8 cellular contexts compared by ENCODE assay signal in the genomic region with DNA sequence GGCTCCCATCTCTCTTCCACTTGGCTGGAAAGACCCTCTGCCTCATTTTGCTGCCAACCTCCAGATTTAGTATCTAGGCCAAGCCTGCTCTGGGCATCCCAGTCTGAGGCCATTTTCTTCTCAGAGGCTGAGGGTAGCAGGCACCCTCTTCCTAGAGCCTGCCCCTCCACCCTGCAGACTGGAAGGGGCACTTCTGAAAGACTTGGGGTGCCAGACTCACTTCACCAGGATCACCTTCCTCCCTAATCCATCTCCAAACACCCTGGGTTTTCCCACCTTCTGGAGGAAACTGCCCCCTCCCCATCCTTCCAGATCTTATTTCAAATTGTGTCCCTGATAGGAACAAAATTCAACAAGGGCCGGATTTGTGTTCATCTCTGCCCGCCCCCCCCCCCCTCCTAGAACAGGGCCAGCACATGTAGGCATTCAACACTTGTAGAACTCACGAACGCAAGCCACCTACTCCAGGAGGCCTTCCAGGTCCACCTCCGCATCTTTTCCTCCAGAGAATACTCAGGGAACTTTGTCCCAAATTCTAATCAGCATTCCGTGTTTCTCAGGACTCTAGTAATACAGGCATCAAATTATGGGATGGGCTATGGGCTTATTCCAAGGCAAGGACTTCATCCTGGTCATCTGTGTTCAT. TPM values are rescaled to one million over a fixed set of nuclear protein-coding genes. Genes with fewer than 3 reads are reported as not detected.
DNase-seq lines count a peak whose midpoint lies in the region; ATAC-seq, FAIRE-seq and TF ChIP-seq lines count a peak whose summit lies in the region.

No MANE protein-coding gene starts in this region.

- ATAC-seq in HG03432 (IDR thresholded peaks at IDR 0.05; ENCODE audit: unreplicated experiment) = no peak

- no peaks in the 10 kb centered on the region for H3K9me3 ChIP-seq in kidney (ENCODE audit: control insufficient read depth in 1 of 2, low read length in 2 of 2)
- no peaks in the 10 kb centered on the region for H3K9me3 ChIP-seq in subcutaneous abdominal adipose tissue (ENCODE audit: control insufficient read depth in 5 of 5, low read length in 5 of 5)

- peak overlapping the region; percentile 85 to 94 for H3K4me3 ChIP-seq in kidney (ENCODE audit: low read length in 2 of 2)
- H3K4me3 ChIP-seq in subcutaneous abdominal adipose tissue (ENCODE audit: low read depth in 1 of 5, low read length in 5 of 5) = peak overlapping the region; percentile 84 to 96 (median 90)

- DNase-seq in activated T-cell treated with anti-CD3 and anti-CD28 coated beads for 4 hours (peak; percentile 29), kidney (no peak), occipital lobe (lab: John Stamatoyannopoulos, UW) (no peak), GF-D8 (lab: John Stamatoyannopoulos, UW) (no peak)
- no peak for DNase-seq in activated T-cell treated with anti-CD3 and anti-CD28 coated beads, Interleukin-2, amount 50 U/mL, for 1 hour
- DNase-seq in activated naive CD4-positive, alpha-beta T cell treated with anti-CD3 and anti-CD28 coated beads, Interleukin-2, amount 50 U/mL, for 16 hours = peak; percentile 24

- no peak for FAIRE-seq in kidney (lab: Jason Lieb, UNC)

- H3K4me1 ChIP-seq in kidney (ENCODE audit: control insufficient read depth in 1 of 2, insufficient read depth in 1 of 2, low read depth in 1 of 2, low read length in 2 of 2) (peaks cover 0 to 12% of the 10 kb centered on the region in 2 donors), subcutaneous abdominal adipose tissue (ENCODE audit: control insufficient read depth in 5 of 5, insufficient read depth in 5 of 5, low read length in 5 of 5) (peaks cover 0 to 45% (median 31%) of the 10 kb centered on the region in 5 donors)

- no peaks in the 10 kb centered on the region for H3K27me3 ChIP-seq in subcutaneous abdominal adipose tissue (ENCODE audit: control insufficient read depth in 5 of 5, insufficient read depth in 4 of 5, low read length in 5 of 5)

- peak overlapping the region; percentile 57 to 72 for H3K9ac ChIP-seq in kidney (ENCODE audit: low read length in 2 of 2)
- peak overlapping the region; percentile 72 to 93 (median 77) for H3K9ac ChIP-seq in subcutaneous abdominal adipose tissue (ENCODE audit: low read length in 5 of 5)

- TF ChIP-seq CTCF in kidney (IDR thresholded peaks at IDR 0.05; ENCODE audit: borderline replicate concordance, extremely low read depth, insufficient read depth) = no peak

- H3K36me3 ChIP-seq in kidney (ENCODE audit: control insufficient read depth in 1 of 2, insufficient read depth in 2 of 2, low read length in 2 of 2) (no peaks in the 10 kb centered on the region), subcutaneous abdominal adipose tissue (ENCODE audit: control insufficient read depth in 5 of 5, insufficient read depth in 5 of 5, low read length in 5 of 5) (no peaks in the 10 kb centered on the region)

- intact Hi-C loops in kidney (cut with DNase I) = no loop called here

- H3K27ac ChIP-seq in kidney (ENCODE audit: low read depth in 2 of 2, low read length in 2 of 2) (peak overlapping the region; percentile 77 to 88), subcutaneous abdominal adipose tissue (ENCODE audit: low read depth, low read length) (peak overlapping the region; percentile 79)

RNA-seq across cellular contexts. Expression of gene UBE2L6, which starts 0.8 kb away (rescaled TPM):
- 71.4 TPM for total RNA-seq in kidney
- 73.9 TPM for polyA plus RNA-seq in kidney (ENCODE audit: insufficient read depth, low read depth, low replicate concordance)
- total RNA-seq in occipital lobe = 46.6 TPM

RNA-seq across cellular contexts. Expression of gene SMTNL1, which starts 29.3 kb away (rescaled TPM):
- total RNA-seq in kidney = not detected
- polyA plus RNA-seq in kidney (ENCODE audit: insufficient read depth, low read depth, low replicate concordance) = not detected
- not detected for total RNA-seq in occipital lobe

RNA-seq across cellular contexts. Expression of gene SERPING1, which starts 30.8 kb away (rescaled TPM):
- total RNA-seq in kidney (785 TPM), occipital lobe (9.0 TPM)
- polyA plus RNA-seq in kidney (ENCODE audit: insufficient read depth, low read depth, low replicate concordance) = 361 TPM

RNA-seq across cellular contexts. Expression of gene TIMM10, which starts 36.1 kb away (rescaled TPM):
- 38.6 TPM for total RNA-seq in kidney
- 174 TPM for polyA plus RNA-seq in kidney (ENCODE audit: insufficient read depth, low read depth, low replicate concordance)
- total RNA-seq in occipital lobe = 33.1 TPM

RNA-seq across cellular contexts. Expression of gene SLC43A1, which starts 51.2 kb away (rescaled TPM):
- 4.1 TPM for total RNA-seq in kidney
- polyA plus RNA-seq in kidney (ENCODE audit: insufficient read depth, low read depth, low replicate concordance) = 16.6 TPM
- 0.94 TPM for total RNA-seq in occipital lobe

Comparison
In these comparisons a context has a peak if more than half of its experiments do, and no peak if none do; other contexts are left out.
1. DNase-seq: peak in activated T-cell treated with anti-CD3 and anti-CD28 coated beads for 4 hours (single experiment) and activated naive CD4-positive, alpha-beta T cell treated with anti-CD3 and anti-CD28 coated beads, Interleukin-2, amount 50 U/mL, for 16 hours (single experiment); none in activated T-cell treated with anti-CD3 and anti-CD28 coated beads, Interleukin-2, amount 50 U/mL, for 1 hour (single experiment), kidney (single experiment), occipital lobe (single experiment) and GF-D8 (single experiment).
2. RNA of gene SERPING1, which starts 30.8 kb away (total RNA-seq): 785 TPM in kidney (single experiment); 9.0 TPM in occipital lobe (single experiment); every median in the first group is over 10 times any median in the second.